8 cellular contexts compared by ENCODE assay signal in genomic region chr5:140648132-140648432, GRCh38. TPM values are rescaled to one million over a fixed set of nuclear protein-coding genes. Genes with fewer than 3 reads are reported as not detected.
DNase-seq lines count a peak whose midpoint lies in the region; ATAC-seq and TF ChIP-seq lines count a peak whose summit lies in the region.

No MANE protein-coding gene starts in this region.

- H3K27ac Mint-ChIP-seq in CD8-positive, alpha-beta memory T cell, result peak overlapping the region; percentile 94 to 100 (median 100)
- H3K27ac Mint-ChIP-seq in neural progenitor cell, result peak overlapping the region; percentile 97

- no peaks in the 10 kb centered on the region for H3K27me3 ChIP-seq in CD8-positive, alpha-beta memory T cell (ENCODE audit: insufficient read depth, low read length, poor library complexity, severe bottlenecking)
- H3K27me3 ChIP-seq in duodenal mucosa (ENCODE audit: control insufficient read depth in 1 of 2, insufficient read depth in 2 of 2, low read length in 2 of 2), result no peaks in the 10 kb centered on the region
- H3K27me3 ChIP-seq in neural progenitor cell, result no peaks in the 10 kb centered on the region

- CTCF ChIA-PET in CD8-positive, alpha-beta memory T cell (lab: Charles Lee), result interaction anchor here (1.0 to 2.2 kb wide), 9 partner anchors 9 to 275 kb away, joined by 3 to 21 read pairs (median 5); partner anchors contain the start of genes ANKHD1, CD14, EIF4EBP3 and HARS1

- no peaks in the 10 kb centered on the region for H3K9me3 ChIP-seq in CD8-positive, alpha-beta memory T cell (ENCODE audit: low read length)
- H3K9me3 ChIP-seq in duodenal mucosa (ENCODE audit: control insufficient read depth in 1 of 2, low read length in 2 of 2) (no peaks in the 10 kb centered on the region), neural progenitor cell (ENCODE audit: low read depth) (no peaks in the 10 kb centered on the region)

- H3K36me3 ChIP-seq in CD8-positive, alpha-beta memory T cell (ENCODE audit: insufficient read depth, low read length), result peaks cover 41% of the 10 kb centered on the region
- H3K36me3 ChIP-seq in duodenal mucosa (ENCODE audit: control insufficient read depth in 1 of 2, insufficient read depth in 2 of 2, low read length in 2 of 2) (peaks cover 35 to 51% of the 10 kb centered on the region in 2 donors), neural progenitor cell (peaks cover 4% of the 10 kb centered on the region)

- peak overlapping the region; percentile 97 for H3K27ac ChIP-seq in CD8-positive, alpha-beta memory T cell (ENCODE audit: low read depth, low read length)
- peak overlapping the region; percentile 17 for H3K27ac ChIP-seq in duodenal mucosa (ENCODE audit: low read depth, low read length)
- no peak overlapping the region for H3K27ac ChIP-seq in neural progenitor cell

- no peaks in the 10 kb centered on the region for H4K20me1 ChIP-seq in neural progenitor cell (ENCODE audit: low read depth)

- peaks cover 8% of the 10 kb centered on the region for H3F3A ChIP-seq in neural progenitor cell (ENCODE audit: low read depth)

- TF ChIP-seq CTCF in neural progenitor cell (IDR thresholded peaks at IDR 0.05), result no peak

- ATAC-seq in HG03039 (IDR thresholded peaks at IDR 0.05; ENCODE audit: unreplicated experiment), result no peak

- peaks cover 0 to 2% of the 10 kb centered on the region in 2 donors for H3K27me3 Mint-ChIP-seq in CD8-positive, alpha-beta memory T cell
- peaks cover 8% of the 10 kb centered on the region for H3K27me3 Mint-ChIP-seq in neural progenitor cell (ENCODE audit: insufficient read depth, low read depth)

- peak overlapping the region; percentile 92 for H3K4me3 ChIP-seq in CD8-positive, alpha-beta memory T cell (ENCODE audit: low read length)
- H3K4me3 ChIP-seq in duodenal mucosa (ENCODE audit: low read depth in 1 of 2, low read length in 2 of 2) (peak overlapping the region; percentile 87 to 95), neural progenitor cell (peak overlapping the region; percentile 96)

- H3K36me3 Mint-ChIP-seq in CD8-positive, alpha-beta memory T cell, result peaks cover 12 to 82% (median 17%) of the 10 kb centered on the region in 3 donors
- peaks cover 42% of the 10 kb centered on the region for H3K36me3 Mint-ChIP-seq in neural progenitor cell

- POLR2A ChIA-PET in CD8-positive, alpha-beta memory T cell (lab: Charles Lee), result interaction anchor here (0.7 to 2.7 kb wide), 14 partner anchors 9 to 672 kb away, joined by 3 to 16 read pairs (median 8); partner anchors contain the start of genes ANKHD1, APBB3, CD14 and DND1

- peak overlapping the region; percentile 83 to 88 for H3K9ac ChIP-seq in duodenal mucosa (ENCODE audit: low read depth in 1 of 2, low read length in 2 of 2)
- H3K9ac ChIP-seq in neural progenitor cell, result peak overlapping the region; percentile 82

- H3K4me1 Mint-ChIP-seq in CD8-positive, alpha-beta memory T cell, result peaks cover 37 to 66% (median 64%) of the 10 kb centered on the region in 3 donors
- peaks cover 22% of the 10 kb centered on the region for H3K4me1 Mint-ChIP-seq in neural progenitor cell

- H3K4me3 Mint-ChIP-seq in CD8-positive, alpha-beta memory T cell, result peak overlapping the region; percentile 93 to 100 (median 99)
- H3K4me3 Mint-ChIP-seq in neural progenitor cell, result peak overlapping the region; percentile 100

- DNase-seq in CD8-positive, alpha-beta memory T cell, result peak in 1 of 5 donors; percentile 11
- DNase-seq in Kasumi-1 (lab: John Stamatoyannopoulos, UW), result peak; percentile 63 to 69
- DNase-seq in neural progenitor cell (ENCODE audit: low spot score), result no peak
- no peak for DNase-seq in activated CD4-positive, CD25-positive, alpha-beta regulatory T cell treated with anti-CD3 and anti-CD28 coated beads, Interleukin-2, amount 50 U/mL, for 72 hours
- no peak for DNase-seq in NCI-H526 treated with DMSO at 0.1 percent for 48 hours (lab: John Stamatoyannopoulos, UW)
- DNase-seq in NCI-H1105 treated with DMSO at 0.1 percent for 48 hours (lab: John Stamatoyannopoulos, UW), result no peak

- H3K4me2 ChIP-seq in neural progenitor cell, result peak overlapping the region; percentile 90

- peaks cover 29% of the 10 kb centered on the region for H3K4me1 ChIP-seq in CD8-positive, alpha-beta memory T cell (ENCODE audit: insufficient read depth, low read length)
- H3K4me1 ChIP-seq in duodenal mucosa (ENCODE audit: control insufficient read depth in 1 of 2, insufficient read depth in 2 of 2, low read length in 2 of 2) (peaks cover 13 to 15% of the 10 kb centered on the region in 2 donors), neural progenitor cell (peaks cover 4% of the 10 kb centered on the region)

- peaks cover 34% of the 10 kb centered on the region for H3K79me2 ChIP-seq in neural progenitor cell (ENCODE audit: low read depth)

- no peaks in the 10 kb centered on the region for H3K9me3 Mint-ChIP-seq in CD8-positive, alpha-beta memory T cell
- H3K9me3 Mint-ChIP-seq in neural progenitor cell, result no peaks in the 10 kb centered on the region

- H2AFZ ChIP-seq in neural progenitor cell (replicated peaks), result peak overlapping the region; percentile 75

RNA-seq across cellular contexts. Expression of gene IK, which starts 0.5 kb away (rescaled TPM):
- 100 to 1,000 TPM in 1 of 2 experiments, 10 to 100 TPM in 1; 96.3 to 104 TPM for total RNA-seq in CD8-positive, alpha-beta memory T cell
- polyA plus RNA-seq in CD8-positive, alpha-beta memory T cell, result 193 TPM
- total RNA-seq in neural progenitor cell (ENCODE audit: low replicate concordance), result 97.0 and 131 TPM in 2 replicates

RNA-seq across cellular contexts. Expression of gene NDUFA2, which starts 0.7 kb away (rescaled TPM):
- total RNA-seq in CD8-positive, alpha-beta memory T cell, result 10 to 100 TPM; 77.5 to 81.7 TPM
- 146 TPM for polyA plus RNA-seq in CD8-positive, alpha-beta memory T cell
- 53.8 and 59.4 TPM in 2 replicates for total RNA-seq in neural progenitor cell (ENCODE audit: low replicate concordance)

RNA-seq across cellular contexts. Expression of gene TMCO6, which starts 8.8 kb away (rescaled TPM):
- 10 to 100 TPM; 23.9 to 24.4 TPM for total RNA-seq in CD8-positive, alpha-beta memory T cell
- 15.4 TPM for polyA plus RNA-seq in CD8-positive, alpha-beta memory T cell
- 17.8 and 106 TPM in 2 replicates for total RNA-seq in neural progenitor cell (ENCODE audit: low replicate concordance)

RNA-seq across cellular contexts. Expression of gene CD14, which starts 15.1 kb away (rescaled TPM):
- total RNA-seq in CD8-positive, alpha-beta memory T cell, result 1 to 10 TPM; 3.1 to 3.3 TPM
- 0.43 TPM for polyA plus RNA-seq in CD8-positive, alpha-beta memory T cell
- total RNA-seq in neural progenitor cell (ENCODE audit: low replicate concordance), result not detected in 2 replicates

RNA-seq across cellular contexts. Expression of gene WDR55, which starts 16.6 kb away (rescaled TPM):
- total RNA-seq in CD8-positive, alpha-beta memory T cell, result 10 to 100 TPM; 40.1 to 40.7 TPM
- polyA plus RNA-seq in CD8-positive, alpha-beta memory T cell, result 17.3 TPM
- 6.9 and 15.1 TPM in 2 replicates for total RNA-seq in neural progenitor cell (ENCODE audit: low replicate concordance)

Comparison
In these comparisons a context has a peak if more than half of its experiments do, and no peak if none do; other contexts are left out.
1. DNase-seq: peak in Kasumi-1 (2 of 2); none in neural progenitor cell (single experiment), activated CD4-positive, CD25-positive, alpha-beta regulatory T cell treated with anti-CD3 and anti-CD28 coated beads, Interleukin-2, amount 50 U/mL, for 72 hours (single experiment), NCI-H526 treated with DMSO at 0.1 percent for 48 hours (single experiment) and NCI-H1105 treated with DMSO at 0.1 percent for 48 hours (single experiment).
2. Peak in every context shown above with its lines, with median percentiles within 50 percentile points of each other: H3K4me3 ChIP-seq.